21 cellular contexts compared by ENCODE assay signal in the genomic region with DNA sequence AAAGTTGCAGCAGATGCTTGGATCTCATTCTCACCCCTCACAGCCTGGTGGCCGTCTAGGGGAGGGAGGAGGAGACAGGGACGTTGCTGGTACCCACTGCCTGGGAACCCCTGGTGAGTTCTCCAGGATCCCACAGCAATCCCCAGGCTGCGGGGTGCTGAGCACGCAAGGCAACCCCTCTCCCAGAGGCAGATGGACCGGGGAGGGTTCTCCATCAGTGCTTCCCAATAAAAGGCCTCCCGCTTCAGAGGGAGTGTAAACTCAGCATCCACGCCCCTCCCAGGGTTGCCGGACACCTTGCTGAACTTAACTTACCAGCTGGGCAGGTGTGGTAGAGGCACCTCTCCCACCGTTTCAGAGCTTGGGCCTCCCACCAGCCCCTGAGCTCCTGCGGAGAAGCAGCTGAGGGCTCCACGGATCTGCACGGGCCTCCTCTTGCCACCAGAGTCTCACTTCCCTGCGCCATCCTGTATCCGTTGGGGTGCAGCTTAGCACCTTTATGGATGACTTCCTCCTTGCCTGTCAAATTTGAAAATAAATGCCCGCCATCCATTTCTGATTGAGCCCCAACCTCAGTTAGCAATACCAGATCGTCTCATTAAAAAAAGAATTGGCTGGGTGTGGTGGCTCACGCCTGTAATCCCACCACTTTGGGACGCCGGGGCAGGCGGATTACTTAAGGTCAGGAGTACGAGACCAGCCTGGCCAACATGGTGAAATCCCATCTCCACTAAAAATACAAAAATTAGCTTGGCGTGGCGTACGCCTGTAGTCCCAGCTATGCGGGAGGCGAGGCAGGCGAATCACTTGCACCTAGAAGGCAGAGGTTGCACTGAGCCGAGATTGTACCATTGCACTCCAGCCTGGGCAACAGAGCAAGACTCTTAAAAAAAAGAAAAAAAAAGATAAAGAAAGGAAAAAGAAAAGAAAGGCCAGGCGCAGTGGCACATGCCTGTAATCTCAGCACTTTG. TPM values are rescaled to one million over a fixed set of nuclear protein-coding genes. Genes with fewer than 3 reads are reported as not detected.
A peak's percentile ranks its signal among the peaks of the same experiment; 100 is the strongest.
DNase-seq lines count a peak whose midpoint lies in the region; ATAC-seq and TF ChIP-seq lines count a peak whose summit lies in the region.
"Had no signal": no experiment of that assay in that cellular context is flagged by ENCODE, and none has a peak within 500 bp of the region (broad histone marks: within the 10 kb centered on the region; RNA-seq: fewer than 3 reads in every experiment).

No MANE protein-coding gene starts in this region.

- no peak overlapping the region for H2BK120ac ChIP-seq in mesenchymal stem cell (ENCODE audit: low read depth, low read length)

- no peak for TF ChIP-seq CTCF in GM10248 (IDR thresholded peaks at IDR 0.05; ENCODE audit: control extremely low read depth, extremely low read depth, low read depth, missing control alignments)
- TF ChIP-seq CTCF in gastroesophageal sphincter (IDR thresholded peaks at IDR 0.05): no peak
- no peak for TF ChIP-seq CTCF in endodermal cell (conservative IDR thresholded peaks at IDR 0.05)

- no peaks in the 10 kb centered on the region for H3K9me3 ChIP-seq in mesenchymal stem cell (ENCODE audit: control insufficient read depth, low read length)
- no peaks in the 10 kb centered on the region for H3K9me3 ChIP-seq in gastroesophageal sphincter
- H3K9me3 ChIP-seq in endodermal cell (ENCODE audit: control insufficient read depth, low read length): peaks cover 4% of the 10 kb centered on the region
- H3K9me3 ChIP-seq: colonic mucosa, suprapubic skin, uterus had no signal

- WGBS in mesenchymal stem cell: 95% methylated on average over 29 of the region's 29 CpGs
- WGBS in gastroesophageal sphincter (ENCODE audit: low coverage in 1 of 2), 2 donors: 89 to 98% methylated on average over 4 to 5 of the region's 29 CpGs
- 91 to 92% methylated on average over 23 to 29 of the region's 29 CpGs for WGBS in endodermal cell (ENCODE audit: insufficient coverage in 1 of 2, insufficient read length in 1 of 2), 2 experiments

- no peak overlapping the region for H3K4me2 ChIP-seq in mesenchymal stem cell (ENCODE audit: low read length, poor library complexity, severe bottlenecking)

- no peak overlapping the region for H3K4me3 Mint-ChIP-seq in activated naive CD8-positive, alpha-beta T cell treated with anti-CD3 and anti-CD28 coated beads, Interleukin-2, amount 10 ng/mL, durations not matched to agents 7 days and 5 days
- H3K4me3 Mint-ChIP-seq in activated naive CD8-positive, alpha-beta T cell treated with anti-CD3 and anti-CD28 coated beads, Interleukin-2, amount 50 U/mL, for 24 hours: no peak overlapping the region
- peak overlapping the region in 1 of 3 donors; percentile 19 for H3K4me3 Mint-ChIP-seq in T-cell
- no peak overlapping the region for H3K4me3 Mint-ChIP-seq in endodermal cell
- H3K4me3 Mint-ChIP-seq: CD8-positive, alpha-beta T cell; stimulated activated memory B cell treated with anti-CD40 and anti-IgM and Interleukin-4, amounts not matched to agents 10 μg/mL and 1 μg/mL and 100 μg/mL, for 72 hours had no signal

- no peaks in the 10 kb centered on the region for H3K79me1 ChIP-seq in mesenchymal stem cell (replicated peaks; ENCODE audit: low read length, poor library complexity, severe bottlenecking)

- H4K8ac ChIP-seq in mesenchymal stem cell (ENCODE audit: low read length): peak overlapping the region; percentile 35

- H3K14ac ChIP-seq in mesenchymal stem cell (ENCODE audit: low read length in 2 of 2): no peak overlapping the region

- peak overlapping the region; percentile 63 for H2BK5ac ChIP-seq in mesenchymal stem cell (ENCODE audit: low read depth, low read length, poor library complexity, severe bottlenecking)

- H3K9ac ChIP-seq in mesenchymal stem cell (ENCODE audit: low read length) (no peak overlapping the region), endodermal cell (ENCODE audit: extremely low read depth, low read length, poor library complexity, severe bottlenecking) (no peak overlapping the region)

- peaks cover 37% of the 10 kb centered on the region for H3K4me1 Mint-ChIP-seq in activated naive CD8-positive, alpha-beta T cell treated with anti-CD3 and anti-CD28 coated beads, Interleukin-2, amount 10 ng/mL, durations not matched to agents 7 days and 5 days
- peaks cover 42% of the 10 kb centered on the region for H3K4me1 Mint-ChIP-seq in activated naive CD8-positive, alpha-beta T cell treated with anti-CD3 and anti-CD28 coated beads, Interleukin-2, amount 50 U/mL, for 24 hours
- peaks cover 41 to 52% (median 48%) of the 10 kb centered on the region in 3 donors for H3K4me1 Mint-ChIP-seq in T-cell
- no peaks in the 10 kb centered on the region for H3K4me1 Mint-ChIP-seq in endodermal cell

- H2BK15ac ChIP-seq in mesenchymal stem cell (ENCODE audit: low read depth, poor library complexity, severe bottlenecking): peak overlapping the region; percentile 75

- H2BK12ac ChIP-seq in mesenchymal stem cell (ENCODE audit: low read length in 2 of 2): peak overlapping the region; percentile 7 to 87

- no peak for TF ChIP-seq EP300 in gastroesophageal sphincter (IDR thresholded peaks at IDR 0.05)

- H3K9me3 Mint-ChIP-seq in activated naive CD8-positive, alpha-beta T cell treated with anti-CD3 and anti-CD28 coated beads, Interleukin-2, amount 10 ng/mL, durations not matched to agents 7 days and 5 days: peaks cover 5% of the 10 kb centered on the region
- H3K9me3 Mint-ChIP-seq in activated naive CD8-positive, alpha-beta T cell treated with anti-CD3 and anti-CD28 coated beads, Interleukin-2, amount 50 U/mL, for 24 hours: no peaks in the 10 kb centered on the region
- H3K9me3 Mint-ChIP-seq in T-cell (peaks cover 0 to 4% (median 0%) of the 10 kb centered on the region in 3 donors), endodermal cell (peaks cover 15% of the 10 kb centered on the region)
- H3K9me3 Mint-ChIP-seq: CD8-positive, alpha-beta T cell had no signal

- H3K4me3 ChIP-seq in mesenchymal stem cell (ENCODE audit: insufficient read depth in 1 of 2, low read depth in 1 of 2, low read length in 2 of 2) (no peak overlapping the region), gastroesophageal sphincter (no peak overlapping the region), endodermal cell (ENCODE audit: low read length) (no peak overlapping the region)
- H3K4me3 ChIP-seq: colonic mucosa, suprapubic skin, uterus had no signal

- H2AFZ ChIP-seq in mesenchymal stem cell (ENCODE audit: low read depth, low read length): no peak overlapping the region

- H3K4me1 ChIP-seq in mesenchymal stem cell (ENCODE audit: control insufficient read depth, insufficient read depth, low read depth, low read length) (peaks cover 23% of the 10 kb centered on the region), gastroesophageal sphincter (peaks cover 0 to 14% (median 0%) of the 10 kb centered on the region in 3 donors), endodermal cell (ENCODE audit: control insufficient read depth, insufficient read depth, low read length) (no peaks in the 10 kb centered on the region)
- H3K4me1 ChIP-seq: uterus had no signal

- peak overlapping the region; percentile 38 for H3K27ac Mint-ChIP-seq in activated naive CD8-positive, alpha-beta T cell treated with anti-CD3 and anti-CD28 coated beads, Interleukin-2, amount 10 ng/mL, durations not matched to agents 7 days and 5 days
- no peak overlapping the region for H3K27ac Mint-ChIP-seq in activated naive CD8-positive, alpha-beta T cell treated with anti-CD3 and anti-CD28 coated beads, Interleukin-2, amount 50 U/mL, for 24 hours
- H3K27ac Mint-ChIP-seq in T-cell (peak overlapping the region; percentile 65 to 69), endodermal cell (no peak overlapping the region)
- H3K27ac Mint-ChIP-seq: CD8-positive, alpha-beta T cell; stimulated activated memory B cell treated with anti-CD40 and anti-IgM and Interleukin-4, amounts not matched to agents 10 μg/mL and 1 μg/mL and 100 μg/mL, for 72 hours had no signal

- DNase-seq in activated naive CD8-positive, alpha-beta T cell treated with anti-CD3 and anti-CD28 coated beads, Interleukin-2, amount 10 ng/mL, durations not matched to agents 7 days and 5 days: no peak
- no peak for DNase-seq in activated naive CD8-positive, alpha-beta T cell treated with anti-CD3 and anti-CD28 coated beads, Interleukin-2, amount 50 U/mL, for 24 hours
- DNase-seq in T-cell (no peak), mesenchymal stem cell (no peak), GM10248 (ENCODE audit: extremely low spot score) (no peak), endodermal cell (no peak)
- DNase-seq: activated CD4-positive, alpha-beta T cell treated with anti-CD3 and anti-CD28 coated beads for 4 hours; CD8-positive, alpha-beta T cell; colonic mucosa; kidney glomerular epithelial cell; mammary epithelial cell; NCI-H1694; NCI-H524; occipital lobe; RPMI8226; small intestine; T-helper 2 cell had no signal

- H3K27me3 ChIP-seq in mesenchymal stem cell (ENCODE audit: control insufficient read depth in 1 of 2, insufficient read depth in 1 of 2, low read length in 2 of 2) (no peaks in the 10 kb centered on the region), gastroesophageal sphincter (no peaks in the 10 kb centered on the region), endodermal cell (ENCODE audit: control insufficient read depth, insufficient read depth, low read length, poor library complexity, severe bottlenecking) (no peaks in the 10 kb centered on the region)
- H3K27me3 ChIP-seq: colonic mucosa, suprapubic skin, uterus had no signal

- POLR2A ChIA-PET in activated naive CD8-positive, alpha-beta T cell treated with anti-CD3 and anti-CD28 coated beads, Interleukin-2, amount 10 ng/mL, durations not matched to agents 7 days and 5 days (lab: Charles Lee): interaction anchor here (0.7 kb wide), 1 partner anchor 104 kb away, joined by 3 read pairs; no protein-coding TSS in a partner anchor
- POLR2A ChIA-PET in T-cell (lab: Charles Lee): no interaction called here
- POLR2A ChIA-PET in GM10248 (lab: Yijun Ruan, JAX): no interaction called here

- H3K27ac ChIP-seq in mesenchymal stem cell (ENCODE audit: low read length, poor library complexity, severe bottlenecking) (peak overlapping the region; percentile 95), gastroesophageal sphincter (no peak overlapping the region), endodermal cell (ENCODE audit: low read depth, low read length) (no peak overlapping the region)
- H3K27ac ChIP-seq: colonic mucosa, suprapubic skin, uterus had no signal

- no peak for TF ChIP-seq POLR2A in gastroesophageal sphincter (IDR thresholded peaks at IDR 0.05)

- H3K23ac ChIP-seq in mesenchymal stem cell (ENCODE audit: low read length in 2 of 2): no peak overlapping the region

- CTCF ChIA-PET in T-cell (lab: Charles Lee) (no interaction called here), GM10248 (lab: Yijun Ruan, JAX) (interaction anchor here (1.0 to 2.3 kb wide), 3 partner anchors 22 to 92 kb away, joined by 3 to 8 read pairs (median 3); no protein-coding TSS in a partner anchor)

- peak overlapping the region; percentile 49 for H2AK5ac ChIP-seq in mesenchymal stem cell (ENCODE audit: low read length, severe bottlenecking)

- H4K91ac ChIP-seq in mesenchymal stem cell (ENCODE audit: low read length): peak overlapping the region; percentile 19

- H3K18ac ChIP-seq in mesenchymal stem cell (ENCODE audit: low read depth in 1 of 2, low read length in 2 of 2): peak overlapping the region; percentile 48

- ATAC-seq in activated naive CD8-positive, alpha-beta T cell treated with anti-CD3 and anti-CD28 coated beads, Interleukin-2, amount 10 ng/mL, durations not matched to agents 7 days and 5 days (ENCODE audit: low read depth): no peak
- no peak for ATAC-seq in activated naive CD8-positive, alpha-beta T cell treated with anti-CD3 and anti-CD28 coated beads, Interleukin-2, amount 50 U/mL, for 24 hours
- ATAC-seq in T-cell (replicated peaks in 1 of 4) (no peak), gastroesophageal sphincter (no peak)
- ATAC-seq: CD8-positive, alpha-beta T cell; stimulated activated memory B cell treated with anti-CD40 and anti-IgM and Interleukin-4, amounts not matched to agents 10 μg/mL and 1 μg/mL and 100 μg/mL, for 72 hours had no signal

- peaks cover 10% of the 10 kb centered on the region for H3K36me3 Mint-ChIP-seq in activated naive CD8-positive, alpha-beta T cell treated with anti-CD3 and anti-CD28 coated beads, Interleukin-2, amount 10 ng/mL, durations not matched to agents 7 days and 5 days
- H3K36me3 Mint-ChIP-seq in activated naive CD8-positive, alpha-beta T cell treated with anti-CD3 and anti-CD28 coated beads, Interleukin-2, amount 50 U/mL, for 24 hours (ENCODE audit: low read depth): peaks cover 5% of the 10 kb centered on the region
- H3K36me3 Mint-ChIP-seq in T-cell (no peaks in the 10 kb centered on the region), endodermal cell (ENCODE audit: low read depth) (peaks cover 8% of the 10 kb centered on the region)
- H3K36me3 Mint-ChIP-seq: CD8-positive, alpha-beta T cell; stimulated activated memory B cell treated with anti-CD40 and anti-IgM and Interleukin-4, amounts not matched to agents 10 μg/mL and 1 μg/mL and 100 μg/mL, for 72 hours had no signal

- peak overlapping the region; percentile 27 to 63 for H3K4ac ChIP-seq in mesenchymal stem cell (ENCODE audit: low read depth in 1 of 2, low read length in 2 of 2)

- H3K36me3 ChIP-seq in mesenchymal stem cell (ENCODE audit: control insufficient read depth in 1 of 2, insufficient read depth in 2 of 2, low read depth in 1 of 2, low read length in 2 of 2) (no peaks in the 10 kb centered on the region), gastroesophageal sphincter (no peaks in the 10 kb centered on the region), endodermal cell (ENCODE audit: control insufficient read depth, insufficient read depth, low read length) (no peaks in the 10 kb centered on the region)
- H3K36me3 ChIP-seq: colonic mucosa, suprapubic skin, uterus had no signal

- H3K27me3 Mint-ChIP-seq in activated naive CD8-positive, alpha-beta T cell treated with anti-CD3 and anti-CD28 coated beads, Interleukin-2, amount 10 ng/mL, durations not matched to agents 7 days and 5 days: no peaks in the 10 kb centered on the region
- H3K27me3 Mint-ChIP-seq in activated naive CD8-positive, alpha-beta T cell treated with anti-CD3 and anti-CD28 coated beads, Interleukin-2, amount 50 U/mL, for 24 hours: no peaks in the 10 kb centered on the region
- H3K27me3 Mint-ChIP-seq in T-cell: no peaks in the 10 kb centered on the region
- H3K27me3 Mint-ChIP-seq in endodermal cell (ENCODE audit: insufficient read depth): peaks cover 2% of the 10 kb centered on the region

RNA-seq across cellular contexts. Expression of gene TBC1D14, which starts 14.8 kb away (rescaled TPM):
- total RNA-seq in activated naive CD8-positive, alpha-beta T cell treated with anti-CD3 and anti-CD28 coated beads, Interleukin-2, amount 10 ng/mL, durations not matched to agents 7 days and 5 days: 10 to 100 TPM; 44.5 to 52.3 TPM
- 10 to 100 TPM; 44.2 to 73.8 (median 62.3) TPM for total RNA-seq in T-cell
- polyA plus RNA-seq in mesenchymal stem cell (2013, experiment 1 of 2): 25.0 TPM
- 24.9 TPM for polyA plus RNA-seq in mesenchymal stem cell (2013, experiment 2 of 2)
- total RNA-seq in gastroesophageal sphincter: 10 to 100 TPM; 42.5 to 54.2 (median 45.0) TPM
- total RNA-seq in endodermal cell: 10 to 100 TPM; 42.3 to 43.5 TPM
- polyA plus RNA-seq in endodermal cell (2013, experiment 1 of 2): 40.4 TPM
- 42.0 TPM for polyA plus RNA-seq in endodermal cell (2013, experiment 2 of 2)

Comparison
In these comparisons a context has a peak if more than half of its experiments do, and no peak if none do; other contexts are left out.
1. H3K27ac Mint-ChIP-seq: peak in activated naive CD8-positive, alpha-beta T cell treated with anti-CD3 and anti-CD28 coated beads, Interleukin-2, amount 10 ng/mL, durations not matched to agents 7 days and 5 days (single experiment) and T-cell (2 of 2); none in activated naive CD8-positive, alpha-beta T cell treated with anti-CD3 and anti-CD28 coated beads, Interleukin-2, amount 50 U/mL, for 24 hours (single experiment) and endodermal cell (single experiment).